Comparison of ENCODE assay signal across 43 cellular contexts in genomic region chr3:63766261-63766660, GRCh38. TPM values are rescaled to one million over a fixed set of nuclear protein-coding genes. Genes with fewer than 3 reads are reported as not detected.
"Had no signal": no experiment of that assay in that cellular context is flagged by ENCODE, and none has a peak within 500 bp of the region (broad histone marks: within the 10 kb centered on the region; RNA-seq: fewer than 3 reads in every experiment).

No MANE protein-coding gene starts in this region.

- H3K36me3 Mint-ChIP-seq: activated naive CD4-positive, alpha-beta T cell treated with anti-CD3 and anti-CD28 coated beads, Interleukin-2, amount 10 ng/mL, durations not matched to agents 7 days and 5 days; activated naive CD4-positive, alpha-beta T cell treated with anti-CD3 and anti-CD28 coated beads, Interleukin-2, amount 50 U/mL, for 24 hours; activated naive CD4-positive, alpha-beta T cell treated with anti-CD3 and anti-CD28 coated beads, Interleukin-2, amount 50 U/mL, for 72 hours; activated naive CD8-positive, alpha-beta T cell; activated naive CD8-positive, alpha-beta T cell treated with anti-CD3 and anti-CD28 coated beads for 36 hours; activated naive CD8-positive, alpha-beta T cell treated with anti-CD3 and anti-CD28 coated beads, Interleukin-2, amount 10 ng/mL, durations not matched to agents 7 days and 5 days; brain had no signal

- H3K4me1 Mint-ChIP-seq: activated naive CD4-positive, alpha-beta T cell treated with anti-CD3 and anti-CD28 coated beads, Interleukin-2, amount 10 ng/mL, durations not matched to agents 7 days and 5 days; activated naive CD4-positive, alpha-beta T cell treated with anti-CD3 and anti-CD28 coated beads, Interleukin-2, amount 50 U/mL, for 24 hours; activated naive CD8-positive, alpha-beta T cell treated with anti-CD3 and anti-CD28 coated beads for 36 hours; activated naive CD8-positive, alpha-beta T cell treated with anti-CD3 and anti-CD28 coated beads, Interleukin-2, amount 10 ng/mL, durations not matched to agents 7 days and 5 days; activated naive CD8-positive, alpha-beta T cell treated with anti-CD3 and anti-CD28 coated beads, Interleukin-2, amount 50 U/mL, for 24 hours; activated T-helper 17 cell treated with anti-CD3 and anti-CD28 coated beads, Interleukin-2, amount 50 U/mL, for 72 hours; central memory CD8-positive, alpha-beta T cell had no signal

- H3K27ac ChIP-seq: adrenal gland, ascending aorta, body of pancreas, brain microvascular endothelial cell, breast epithelium, cardiac muscle cell had no signal

- FAIRE-seq: astrocyte, bronchial epithelial cell had no signal

- H3K4me1 ChIP-seq: adrenal gland, ascending aorta, body of pancreas, breast epithelium had no signal

- H3K27me3 ChIP-seq: adrenal gland, ascending aorta, body of pancreas, brain microvascular endothelial cell, breast epithelium had no signal

- H3K9me3 ChIP-seq: adrenal gland, ascending aorta, body of pancreas, breast epithelium had no signal

- H3K27me3 Mint-ChIP-seq: activated naive CD8-positive, alpha-beta T cell treated with anti-CD3 and anti-CD28 coated beads, Interleukin-2, amount 50 U/mL, for 24 hours had no signal

- H3K4me3 Mint-ChIP-seq: activated naive CD4-positive, alpha-beta T cell treated with anti-CD3 and anti-CD28 coated beads for 36 hours; activated naive CD4-positive, alpha-beta T cell treated with anti-CD3 and anti-CD28 coated beads, Interleukin-2, amount 10 ng/mL, durations not matched to agents 7 days and 5 days; activated naive CD4-positive, alpha-beta T cell treated with anti-CD3 and anti-CD28 coated beads, Interleukin-2, amount 50 U/mL, for 24 hours; activated naive CD8-positive, alpha-beta T cell; activated naive CD8-positive, alpha-beta T cell treated with anti-CD3 and anti-CD28 coated beads for 36 hours; activated naive CD8-positive, alpha-beta T cell treated with anti-CD3 and anti-CD28 coated beads, Interleukin-2, amount 10 ng/mL, durations not matched to agents 7 days and 5 days; activated naive CD8-positive, alpha-beta T cell treated with anti-CD3 and anti-CD28 coated beads, Interleukin-2, amount 50 U/mL, for 24 hours; activated T-cell treated with anti-CD3 and anti-CD28 coated beads, Interleukin-2, amount 50 U/mL, for 24 hours; activated T-cell treated with anti-CD3 and anti-CD28 coated beads, Interleukin-2, amount 50 U/mL, for 4 hours; activated T-cell treated with anti-CD3 and anti-CD28 coated beads, Interleukin-2, amount 50 U/mL, for 72 hours; activated T-helper 1 cell treated with anti-CD3 and anti-CD28 coated beads, Interleukin-12 subunit alpha, Interleukin-12 subunit beta, Interleukin-2, Interleukin-4 antibody, amounts not matched to agents 30 ng/mL and 10 ng/mL and 1 ng/mL, durations not matched to agents 14 hours and 24 hours and 36 hours; activated T-helper 17 cell treated with anti-CD3 and anti-CD28 coated beads, Interleukin-2, amount 50 U/mL, for 72 hours; brain; central memory CD8-positive, alpha-beta T cell had no signal

- DNase-seq: activated effector memory CD4-positive, alpha-beta T cell treated with anti-CD3 and anti-CD28 coated beads, Interleukin-2, amount 50 U/mL, for 16 hours; activated effector memory CD4-positive, alpha-beta T cell treated with Interleukin-2 at 50 U/mL for 16 hours; activated gamma-delta T cell; activated gamma-delta T cell treated with Interleukin-2 at 50 U/mL for 16 hours; activated naive CD4-positive, alpha-beta T cell; activated naive CD4-positive, alpha-beta T cell treated with anti-CD3 and anti-CD28 coated beads for 36 hours; activated naive CD4-positive, alpha-beta T cell treated with anti-CD3 and anti-CD28 coated beads, Interleukin-2, amount 10 ng/mL, durations not matched to agents 7 days and 5 days; activated naive CD4-positive, alpha-beta T cell treated with anti-CD3 and anti-CD28 coated beads, Interleukin-2, amount 50 U/mL, for 16 hours; activated naive CD4-positive, alpha-beta T cell treated with Interleukin-2 at 50 U/mL for 16 hours; activated naive CD8-positive, alpha-beta T cell treated with anti-CD3 and anti-CD28 coated beads for 36 hours; activated naive CD8-positive, alpha-beta T cell treated with anti-CD3 and anti-CD28 coated beads, Interleukin-2, amount 10 ng/mL, durations not matched to agents 7 days and 5 days; activated naive CD8-positive, alpha-beta T cell treated with anti-CD3 and anti-CD28 coated beads, Interleukin-2, amount 50 U/mL, for 24 hours; activated T-cell treated with anti-CD3 and anti-CD28 coated beads, Interleukin-2, amount 50 U/mL, for 24 hours; activated T-cell treated with anti-CD3 and anti-CD28 coated beads, Interleukin-2, amount 50 U/mL, for 4 hours; activated T-cell treated with anti-CD3 and anti-CD28 coated beads, Interleukin-2, amount 50 U/mL, for 48 hours; activated T-cell treated with anti-CD3 and anti-CD28 coated beads, Interleukin-2, amount 50 U/mL, for 72 hours; adrenal gland; amniotic stem cell; amygdala; anterior cingulate cortex; aorta; body of pancreas; brain microvascular endothelial cell; caudate nucleus; central memory CD4-positive, alpha-beta T cell; cerebellar nuclear complex had no signal

- H3K27ac Mint-ChIP-seq: activated naive CD4-positive, alpha-beta T cell treated with anti-CD3 and anti-CD28 coated beads for 36 hours; activated naive CD4-positive, alpha-beta T cell treated with anti-CD3 and anti-CD28 coated beads, Interleukin-2, amount 10 ng/mL, durations not matched to agents 7 days and 5 days; activated naive CD4-positive, alpha-beta T cell treated with anti-CD3 and anti-CD28 coated beads, Interleukin-2, amount 50 U/mL, for 24 hours; activated naive CD4-positive, alpha-beta T cell treated with anti-CD3 and anti-CD28 coated beads, Interleukin-2, amount 50 U/mL, for 72 hours; activated naive CD8-positive, alpha-beta T cell; activated naive CD8-positive, alpha-beta T cell treated with anti-CD3 and anti-CD28 coated beads for 36 hours; activated naive CD8-positive, alpha-beta T cell treated with anti-CD3 and anti-CD28 coated beads, Interleukin-2, amount 10 ng/mL, durations not matched to agents 7 days and 5 days; activated naive CD8-positive, alpha-beta T cell treated with anti-CD3 and anti-CD28 coated beads, Interleukin-2, amount 50 U/mL, for 24 hours; activated T-cell treated with anti-CD3 and anti-CD28 coated beads, Interleukin-2, amount 50 U/mL, for 24 hours; activated T-cell treated with anti-CD3 and anti-CD28 coated beads, Interleukin-2, amount 50 U/mL, for 72 hours; activated T-helper 1 cell treated with anti-CD3 and anti-CD28 coated beads, Interleukin-12 subunit alpha, Interleukin-12 subunit beta, Interleukin-2, Interleukin-4 antibody, amounts not matched to agents 30 ng/mL and 10 ng/mL and 1 ng/mL, durations not matched to agents 14 hours and 24 hours and 36 hours; activated T-helper 17 cell treated with anti-CD3 and anti-CD28 coated beads, Interleukin-2, amount 50 U/mL, for 72 hours; activated T-helper 2 cell treated with anti-CD3 and anti-CD28 coated beads, Interferon-gamma antibody, Interleukin-2, Interleukin-4, amounts not matched to agents 10 μg/mL and 5 μg/mL and 100 μg/mL, durations not matched to agents 14 hours and 24 hours and 36 hours; brain had no signal

- H3K36me3 ChIP-seq: adrenal gland, ascending aorta, brain microvascular endothelial cell, breast epithelium, cardiac muscle cell had no signal

- H3K4me3 ChIP-seq: adrenal gland, ascending aorta, body of pancreas, breast epithelium, cardiac muscle cell had no signal

- ATAC-seq: activated naive CD4-positive, alpha-beta T cell treated with anti-CD3 and anti-CD28 coated beads, Interleukin-2, amount 50 U/mL, for 72 hours; activated naive CD8-positive, alpha-beta T cell treated with anti-CD3 and anti-CD28 coated beads, Interleukin-2, amount 50 U/mL, for 24 hours; activated T-cell treated with anti-CD3 and anti-CD28 coated beads, Interleukin-2, amount 50 U/mL, for 4 hours; activated T-cell treated with anti-CD3 and anti-CD28 coated beads, Interleukin-2, amount 50 U/mL, for 72 hours; activated T-helper 17 cell treated with anti-CD3 and anti-CD28 coated beads, Interleukin-2, amount 50 U/mL, for 72 hours; body of pancreas had no signal

- H3K9me3 Mint-ChIP-seq: activated naive CD4-positive, alpha-beta T cell treated with anti-CD3 and anti-CD28 coated beads for 36 hours; activated naive CD4-positive, alpha-beta T cell treated with anti-CD3 and anti-CD28 coated beads, Interleukin-2, amount 10 ng/mL, durations not matched to agents 7 days and 5 days; activated naive CD4-positive, alpha-beta T cell treated with anti-CD3 and anti-CD28 coated beads, Interleukin-2, amount 50 U/mL, for 24 hours; activated naive CD4-positive, alpha-beta T cell treated with anti-CD3 and anti-CD28 coated beads, Interleukin-2, amount 50 U/mL, for 72 hours; activated naive CD8-positive, alpha-beta T cell treated with anti-CD3 and anti-CD28 coated beads for 36 hours; activated naive CD8-positive, alpha-beta T cell treated with anti-CD3 and anti-CD28 coated beads, Interleukin-2, amount 50 U/mL, for 24 hours; activated T-cell treated with anti-CD3 and anti-CD28 coated beads, Interleukin-2, amount 50 U/mL, for 4 hours; activated T-helper 1 cell treated with anti-CD3 and anti-CD28 coated beads, Interleukin-12 subunit alpha, Interleukin-12 subunit beta, Interleukin-2, Interleukin-4 antibody, amounts not matched to agents 30 ng/mL and 10 ng/mL and 1 ng/mL, durations not matched to agents 14 hours and 24 hours and 36 hours; activated T-helper 17 cell treated with anti-CD3 and anti-CD28 coated beads, Interleukin-2, amount 50 U/mL, for 72 hours; activated T-helper 2 cell treated with anti-CD3 and anti-CD28 coated beads, Interferon-gamma antibody, Interleukin-2, Interleukin-4, amounts not matched to agents 10 μg/mL and 5 μg/mL and 100 μg/mL, durations not matched to agents 14 hours and 24 hours and 36 hours had no signal

RNA-seq across cellular contexts. Expression of gene C3orf49, which starts 52.8 kb away (rescaled TPM):
- total RNA-seq: activated naive CD4-positive, alpha-beta T cell treated with anti-CD3 and anti-CD28 coated beads for 36 hours; activated naive CD4-positive, alpha-beta T cell treated with anti-CD3 and anti-CD28 coated beads, Interleukin-2, amount 50 U/mL, for 72 hours; activated naive CD8-positive, alpha-beta T cell treated with anti-CD3 and anti-CD28 coated beads for 36 hours; activated naive CD8-positive, alpha-beta T cell treated with anti-CD3 and anti-CD28 coated beads, Interleukin-2, amount 10 ng/mL, durations not matched to agents 7 days and 5 days; activated T-cell treated with anti-CD3 and anti-CD28 coated beads, Interleukin-2, amount 50 U/mL, for 4 hours; activated T-cell treated with anti-CD3 and anti-CD28 coated beads, Interleukin-2, amount 50 U/mL, for 72 hours; activated T-helper 1 cell treated with anti-CD3 and anti-CD28 coated beads, Interleukin-12 subunit alpha, Interleukin-12 subunit beta, Interleukin-2, Interleukin-4 antibody, amounts not matched to agents 30 ng/mL and 10 ng/mL and 1 ng/mL, durations not matched to agents 14 hours and 24 hours and 36 hours; activated T-helper 17 cell treated with anti-CD3 and anti-CD28 coated beads, Interleukin-2, amount 50 U/mL, for 72 hours; activated T-helper 2 cell treated with anti-CD3 and anti-CD28 coated beads, Interferon-gamma antibody, Interleukin-2, Interleukin-4, amounts not matched to agents 10 μg/mL and 5 μg/mL and 100 μg/mL, durations not matched to agents 14 hours and 24 hours and 36 hours; adrenal gland; aorta; ascending aorta; astrocyte; body of pancreas; breast epithelium; bronchial epithelial cell; cardiac muscle cell; cardiac septum; cerebellum; chondrocyte had no signal
- polyA plus RNA-seq: adipose tissue, adrenal gland, aorta, cardiac muscle cell had no signal
